Comparison of ENCODE assay signal across 11 cellular contexts in genomic region chr9:84701801-84702200, GRCh38. TPM values are rescaled to one million over a fixed set of nuclear protein-coding genes. Genes with fewer than 3 reads are reported as not detected.
DNase-seq lines count a peak whose midpoint lies in the region; ATAC-seq and TF ChIP-seq lines count a peak whose summit lies in the region.
"Had no signal": no experiment of that assay in that cellular context is flagged by ENCODE, and none has a peak within 500 bp of the region (broad histone marks: within the 10 kb centered on the region; RNA-seq: fewer than 3 reads in every experiment).

No MANE protein-coding gene starts in this region.

- H3K27ac ChIP-seq in temporal lobe (ENCODE audit: low read depth, low read length), result peak overlapping the region; percentile 48

- no peaks in the 10 kb centered on the region for H3K9me3 Mint-ChIP-seq in activated CD4-positive, alpha-beta T cell treated with anti-CD3 and anti-CD28 coated beads, Interleukin-2, amount 10 ng/mL, durations not matched to agents 24 days and 14 days
- H3K9me3 Mint-ChIP-seq in WTC11, result no peaks in the 10 kb centered on the region
- H3K9me3 Mint-ChIP-seq: activated CD4-positive, alpha-beta memory T cell treated with anti-CD3 and anti-CD28 coated beads for 36 hours had no signal

- no peak overlapping the region for H3K4me3 Mint-ChIP-seq in activated CD4-positive, alpha-beta T cell treated with anti-CD3 and anti-CD28 coated beads, Interleukin-2, amount 10 ng/mL, durations not matched to agents 24 days and 14 days
- no peak overlapping the region for H3K4me3 Mint-ChIP-seq in WTC11
- H3K4me3 Mint-ChIP-seq: activated CD4-positive, alpha-beta memory T cell treated with anti-CD3 and anti-CD28 coated beads for 36 hours had no signal

- intact Hi-C loops in activated CD4-positive, alpha-beta T cell treated with anti-CD3 and anti-CD28 coated beads, Interleukin-2, amount 10 ng/mL, durations not matched to agents 24 days and 14 days (cut with micrococcal nuclease), result loop anchor here (2.0 kb wide), 1 partner anchor 53 kb away; no protein-coding TSS in a partner anchor

- no peak overlapping the region for H3K27ac Mint-ChIP-seq in activated CD4-positive, alpha-beta T cell treated with anti-CD3 and anti-CD28 coated beads, Interleukin-2, amount 10 ng/mL, durations not matched to agents 24 days and 14 days
- no peak overlapping the region for H3K27ac Mint-ChIP-seq in WTC11
- H3K27ac Mint-ChIP-seq: activated CD4-positive, alpha-beta memory T cell treated with anti-CD3 and anti-CD28 coated beads for 36 hours had no signal

- POLR2A ChIA-PET in WTC11 (lab: Charles Lee), result no interaction called here

- DNase-seq in activated CD4-positive, alpha-beta T cell treated with anti-CD3 and anti-CD28 coated beads, Interleukin-2, amount 10 ng/mL, durations not matched to agents 24 days and 14 days, result no peak
- DNase-seq in activated CD4-positive, alpha-beta T cell treated with anti-CD3 and anti-CD28 coated beads for 4 hours, result no peak
- DNase-seq in WTC11 (ENCODE audit: low spot score), result no peak
- DNase-seq: activated CD4-positive, alpha-beta memory T cell treated with anti-CD3 and anti-CD28 coated beads for 36 hours; DMS153; islet precursor cell; NCI-H1436 had no signal

- H3K27me3 Mint-ChIP-seq in activated CD4-positive, alpha-beta T cell treated with anti-CD3 and anti-CD28 coated beads, Interleukin-2, amount 10 ng/mL, durations not matched to agents 24 days and 14 days, result peaks cover 3% of the 10 kb centered on the region
- no peaks in the 10 kb centered on the region; the same call in 1 of the 2 replicates for H3K27me3 Mint-ChIP-seq in WTC11 (ENCODE audit: low read depth)

- CTCF ChIA-PET in WTC11 (lab: Charles Lee), result no interaction called here

- peaks cover 13% of the 10 kb centered on the region for H3K4me1 Mint-ChIP-seq in activated CD4-positive, alpha-beta T cell treated with anti-CD3 and anti-CD28 coated beads, Interleukin-2, amount 10 ng/mL, durations not matched to agents 24 days and 14 days
- H3K4me1 Mint-ChIP-seq in WTC11, result peaks cover 18% of the 10 kb centered on the region

- ATAC-seq in HG02610 (IDR thresholded peaks at IDR 0.05; ENCODE audit: unreplicated experiment) (peak; percentile 79), HG03442 (IDR thresholded peaks at IDR 0.05; ENCODE audit: unreplicated experiment) (peak; percentile 86), WTC11 (no peak)

- peak; percentile 25 for TF ChIP-seq POLR2A in GM19193 (IDR thresholded peaks at IDR 0.05; ENCODE audit: extremely low read depth, insufficient read depth, insufficient read length)

- no peaks in the 10 kb centered on the region for H3K36me3 Mint-ChIP-seq in activated CD4-positive, alpha-beta T cell treated with anti-CD3 and anti-CD28 coated beads, Interleukin-2, amount 10 ng/mL, durations not matched to agents 24 days and 14 days (ENCODE audit: low read depth)
- H3K36me3 Mint-ChIP-seq in WTC11, result no peaks in the 10 kb centered on the region
- H3K36me3 Mint-ChIP-seq: activated CD4-positive, alpha-beta memory T cell treated with anti-CD3 and anti-CD28 coated beads for 36 hours had no signal

- TF ChIP-seq CTCF in WTC11 (IDR thresholded peaks at IDR 0.05), result no peak

TF ChIP-seq in WTC11, 78 proteins besides CTCF, POLR2A, EP300 and RAD21 (continues in another document):
- no peak for TF ChIP-seq E2F4 (CRISPR knock-in tag; IDR thresholded peaks at IDR 0.05; ENCODE audit: borderline replicate concordance, low read depth)
- TF ChIP-seq GABPB1 (CRISPR knock-in tag; IDR thresholded peaks at IDR 0.05), result no peak
- no peak for TF ChIP-seq PREB (CRISPR knock-in tag; IDR thresholded peaks at IDR 0.05; ENCODE audit: borderline replicate concordance)
- no peak for TF ChIP-seq ZBTB21 (CRISPR knock-in tag; IDR thresholded peaks at IDR 0.05; ENCODE audit: borderline replicate concordance)
- no peak for TF ChIP-seq ATF1 (CRISPR knock-in tag; IDR thresholded peaks at IDR 0.05)
- no peak for TF ChIP-seq ZNF396 (CRISPR knock-in tag; IDR thresholded peaks at IDR 0.05; ENCODE audit: borderline replicate concordance)
- no peak for TF ChIP-seq SMAD3 (CRISPR knock-in tag; IDR thresholded peaks at IDR 0.05; ENCODE audit: borderline replicate concordance)
- TF ChIP-seq ZBTB43 (CRISPR knock-in tag; IDR thresholded peaks at IDR 0.05), result no peak
- TF ChIP-seq SP1 (CRISPR knock-in tag; conservative IDR thresholded peaks at IDR 0.05), result no peak
- TF ChIP-seq CDX4 (CRISPR knock-in tag; IDR thresholded peaks at IDR 0.05; ENCODE audit: borderline replicate concordance), result no peak
- no peak for TF ChIP-seq ATF3 (CRISPR knock-in tag; conservative IDR thresholded peaks at IDR 0.05)
- no peak for TF ChIP-seq FOXP1 (CRISPR knock-in tag; IDR thresholded peaks at IDR 0.05; ENCODE audit: borderline replicate concordance)
- no peak for TF ChIP-seq ZNF671 (CRISPR knock-in tag; IDR thresholded peaks at IDR 0.05)
- TF ChIP-seq NR1H2 (CRISPR knock-in tag; IDR thresholded peaks at IDR 0.05), result no peak
- TF ChIP-seq ATF2 (CRISPR knock-in tag; IDR thresholded peaks at IDR 0.05; ENCODE audit: borderline replicate concordance, low read depth), result no peak
- no peak for TF ChIP-seq SMAD4 (CRISPR knock-in tag; IDR thresholded peaks at IDR 0.05)

RNA-seq across cellular contexts. Expression of gene NTRK2, which starts 32.3 kb away (rescaled TPM):
- total RNA-seq in temporal lobe (151 TPM), WTC11 (2021) (0.02 to 0.05 TPM (median 0.05 TPM) in 3 replicates)
- total RNA-seq in activated CD4-positive, alpha-beta T cell treated with anti-CD3 and anti-CD28 coated beads, Interleukin-2, amount 10 ng/mL, durations not matched to agents 24 days and 14 days, result 2.3 and 2.4 TPM in 2 replicates

Comparison
In these comparisons a context has a peak if more than half of its experiments do, and no peak if none do; other contexts are left out.
1. RNA of gene NTRK2, which starts 32.3 kb away (total RNA-seq): 151 TPM in temporal lobe (single experiment); 2.3 to 2.4 TPM in activated CD4-positive, alpha-beta T cell treated with anti-CD3 and anti-CD28 coated beads, Interleukin-2, amount 10 ng/mL, durations not matched to agents 24 days and 14 days and 0.02 to 0.05 TPM in WTC11; every median in the first group is over 10 times any median in the second.